In genomic region chr3:37262816-37263393, GRCh38 we compare ENCODE assay signal across 16 cellular contexts. TPM values are rescaled to one million over a fixed set of nuclear protein-coding genes. Genes with fewer than 3 reads are reported as not detected.
DNase-seq lines count a peak whose midpoint lies in the region; ATAC-seq and TF ChIP-seq lines count a peak whose summit lies in the region.
"Had no signal": no experiment of that assay in that cellular context is flagged by ENCODE, and none has a peak within 500 bp of the region (broad histone marks: within the 10 kb centered on the region; RNA-seq: fewer than 3 reads in every experiment).

No MANE protein-coding gene starts in this region.

- no peaks in the 10 kb centered on the region for H3K9me3 Mint-ChIP-seq in CD4-positive, alpha-beta memory T cell
- H3K9me3 Mint-ChIP-seq in HFFc6, result no peaks in the 10 kb centered on the region
- no peaks in the 10 kb centered on the region for H3K9me3 Mint-ChIP-seq in memory B cell
- H3K9me3 Mint-ChIP-seq in mesothelial cell of epicardium, result no peaks in the 10 kb centered on the region
- H3K9me3 Mint-ChIP-seq: activated CD4-positive, alpha-beta memory T cell treated with anti-CD3 and anti-CD28 coated beads, Interleukin-2, amount 10 ng/mL, durations not matched to agents 7 days and 5 days; activated naive CD4-positive, alpha-beta T cell treated with anti-CD3 and anti-CD28 coated beads, Interleukin-2, amount 50 U/mL, for 24 hours had no signal

- intact Hi-C loops in CD4-positive, alpha-beta memory T cell (cut with micrococcal nuclease), result no loop called here

- no peaks in the 10 kb centered on the region for H3K36me3 ChIP-seq in CD4-positive, alpha-beta memory T cell (ENCODE audit: insufficient read depth, low read length)

- POLR2A ChIA-PET in CD4-positive, alpha-beta memory T cell (lab: Charles Lee; ENCODE audit: partially characterized antibody), result no interaction called here

- CTCF ChIA-PET in CD4-positive, alpha-beta memory T cell (lab: Charles Lee; ENCODE audit: partially characterized antibody), result no interaction called here

- no peak overlapping the region for H3K27ac ChIP-seq in CD4-positive, alpha-beta memory T cell (ENCODE audit: low read depth, low read length)
- H3K27ac ChIP-seq: BLaER1 treated with 17β-estradiol and CSF1 and Interleukin-3, amounts not matched to agents 10 nM and 100 nM had no signal

- no peaks in the 10 kb centered on the region for H3K27me3 Mint-ChIP-seq in CD4-positive, alpha-beta memory T cell
- no peaks in the 10 kb centered on the region for H3K27me3 Mint-ChIP-seq in HFFc6 (ENCODE audit: insufficient read depth)
- H3K27me3 Mint-ChIP-seq in memory B cell, result no peaks in the 10 kb centered on the region
- no peaks in the 10 kb centered on the region for H3K27me3 Mint-ChIP-seq in mesothelial cell of epicardium (ENCODE audit: low read depth)
- H3K27me3 Mint-ChIP-seq: activated CD4-positive, alpha-beta memory T cell treated with anti-CD3 and anti-CD28 coated beads, Interleukin-2, amount 10 ng/mL, durations not matched to agents 7 days and 5 days; activated naive CD4-positive, alpha-beta T cell treated with anti-CD3 and anti-CD28 coated beads, Interleukin-2, amount 50 U/mL, for 24 hours had no signal

- peaks cover 41 to 64% (median 54%) of the 10 kb centered on the region in 4 donors for H3K4me1 Mint-ChIP-seq in CD4-positive, alpha-beta memory T cell
- peaks cover 28% of the 10 kb centered on the region for H3K4me1 Mint-ChIP-seq in HFFc6 (ENCODE audit: low read depth)
- peaks cover 15% of the 10 kb centered on the region for H3K4me1 Mint-ChIP-seq in memory B cell
- H3K4me1 Mint-ChIP-seq in mesothelial cell of epicardium, result no peaks in the 10 kb centered on the region

- in situ Hi-C loops in astrocyte of the spinal cord (cut with HindIII; ENCODE audit: low sequenced_read_pairs), result no loop called here

- no peak for DNase-seq in CD4-positive, alpha-beta memory T cell
- peak; percentile 48 for DNase-seq in HFFc6
- peak; percentile 15 for DNase-seq in astrocyte of the spinal cord (ENCODE audit: low read depth, low spot score)
- no peak for DNase-seq in memory B cell (ENCODE audit: low spot score in 2 of 2)
- DNase-seq in mesothelial cell of epicardium (ENCODE audit: low spot score in 2 of 2, unreplicated experiment in 2 of 2), result no peak
- no peak for DNase-seq in activated CD8-positive, alpha-beta memory T cell treated with anti-CD3 and anti-CD28 coated beads, Interleukin-2, amount 50 U/mL, for 4 hours
- DNase-seq in pons (ENCODE audit: low spot score), result no peak
- DNase-seq: activated CD4-positive, alpha-beta memory T cell treated with anti-CD3 and anti-CD28 coated beads, Interleukin-2, amount 10 ng/mL, durations not matched to agents 7 days and 5 days; foreskin melanocyte; GDM1; NCI-H2171 treated with DMSO at 0.1 percent for 48 hours; OCI-M1 had no signal

- H3K4me1 ChIP-seq in CD4-positive, alpha-beta memory T cell (ENCODE audit: insufficient read depth, low read length), result peaks cover 30% of the 10 kb centered on the region

- no peaks in the 10 kb centered on the region for H3K9me3 ChIP-seq in CD4-positive, alpha-beta memory T cell (ENCODE audit: control insufficient read depth in 1 of 2, low read length in 2 of 2)

- TF ChIP-seq CTCF in HFFc6 (IDR thresholded peaks at IDR 0.05), result no peak
- no peak for TF ChIP-seq CTCF in astrocyte of the spinal cord (IDR thresholded peaks at IDR 0.05; ENCODE audit: low read depth, low read length)
- TF ChIP-seq CTCF in mesothelial cell of epicardium (IDR thresholded peaks at IDR 0.05; ENCODE audit: unreplicated experiment), result no peak

- no peak overlapping the region for H3K4me3 ChIP-seq in CD4-positive, alpha-beta memory T cell (ENCODE audit: low read length in 2 of 2)
- no peak overlapping the region for H3K4me3 ChIP-seq in astrocyte of the spinal cord (ENCODE audit: low read depth, low read length)
- H3K4me3 ChIP-seq: BLaER1 treated with 17β-estradiol and CSF1 and Interleukin-3, amounts not matched to agents 10 nM and 100 nM had no signal

- H3K36me3 Mint-ChIP-seq in CD4-positive, alpha-beta memory T cell, result peaks cover 14 to 48% of the 10 kb centered on the region in 2 donors
- H3K36me3 Mint-ChIP-seq in HFFc6 (ENCODE audit: low read depth), result peaks cover 18% of the 10 kb centered on the region
- peaks cover 7% of the 10 kb centered on the region for H3K36me3 Mint-ChIP-seq in memory B cell
- peaks cover 20% of the 10 kb centered on the region for H3K36me3 Mint-ChIP-seq in mesothelial cell of epicardium

- peak overlapping the region in 2 of 8 donors; percentile 17 to 21 for H3K4me3 Mint-ChIP-seq in CD4-positive, alpha-beta memory T cell
- H3K4me3 Mint-ChIP-seq in HFFc6 (no peak overlapping the region), memory B cell (no peak overlapping the region), mesothelial cell of epicardium (no peak overlapping the region)
- H3K4me3 Mint-ChIP-seq: activated CD4-positive, alpha-beta memory T cell treated with anti-CD3 and anti-CD28 coated beads, Interleukin-2, amount 10 ng/mL, durations not matched to agents 7 days and 5 days; activated naive CD4-positive, alpha-beta T cell treated with anti-CD3 and anti-CD28 coated beads, Interleukin-2, amount 50 U/mL, for 24 hours had no signal

- peak overlapping the region in 5 of 7 donors; percentile 1 to 35 (median 12) for H3K27ac Mint-ChIP-seq in CD4-positive, alpha-beta memory T cell
- no peak overlapping the region for H3K27ac Mint-ChIP-seq in HFFc6
- H3K27ac Mint-ChIP-seq in memory B cell, result peak overlapping the region; percentile 36
- no peak overlapping the region for H3K27ac Mint-ChIP-seq in mesothelial cell of epicardium
- H3K27ac Mint-ChIP-seq: activated CD4-positive, alpha-beta memory T cell treated with anti-CD3 and anti-CD28 coated beads, Interleukin-2, amount 10 ng/mL, durations not matched to agents 7 days and 5 days; activated naive CD4-positive, alpha-beta T cell treated with anti-CD3 and anti-CD28 coated beads, Interleukin-2, amount 50 U/mL, for 24 hours had no signal

- no peaks in the 10 kb centered on the region for H3K27me3 ChIP-seq in CD4-positive, alpha-beta memory T cell (ENCODE audit: insufficient read depth, low read length)
- H3K27me3 ChIP-seq: BLaER1 treated with 17β-estradiol and CSF1 and Interleukin-3, amounts not matched to agents 10 nM and 100 nM had no signal

- ATAC-seq in memory B cell (ENCODE audit: low read depth) (no peak), GM18870 (IDR thresholded peaks at IDR 0.05; ENCODE audit: unreplicated experiment) (no peak)
- ATAC-seq: HCT116 had no signal

RNA-seq across cellular contexts. Expression of gene GOLGA4, which starts 19.8 kb away (rescaled TPM):
- total RNA-seq in CD4-positive, alpha-beta memory T cell, result 10 to 100 TPM; 66.6 to 75.7 TPM
- polyA plus RNA-seq in CD4-positive, alpha-beta memory T cell, result 10 to 100 TPM in 1 of 2 donors, 1 to 10 TPM in 1; 2.4 to 39.5 TPM
- 10 to 100 TPM; 74.4 to 88.3 (median 83.0) TPM for total RNA-seq in HFFc6 (2021; fragmentation: NEBNext Ultra II Directional; extraction: Animal tissue kit (Norgen Biotek cat#: 25700))
- total RNA-seq in mesothelial cell of epicardium, result 56.5 to 59.0 TPM (median 57.8 TPM) in 3 replicates

Comparison
In these comparisons a context has a peak if more than half of its experiments do, and no peak if none do; other contexts are left out.
1. DNase-seq: peak in HFFc6 (single experiment) and astrocyte of the spinal cord (single experiment); none in CD4-positive, alpha-beta memory T cell (0 of 5), memory B cell (0 of 2), mesothelial cell of epicardium (0 of 2), activated CD8-positive, alpha-beta memory T cell treated with anti-CD3 and anti-CD28 coated beads, Interleukin-2, amount 50 U/mL, for 4 hours (single experiment) and pons (single experiment).
2. H3K27ac Mint-ChIP-seq: peak in CD4-positive, alpha-beta memory T cell (5 of 7) and memory B cell (single experiment); none in HFFc6 (single experiment) and mesothelial cell of epicardium (single experiment).